In genomic region chr13:40407567-40407966, GRCh38 we compare ENCODE assay signal across 21 cellular contexts.
A peak's percentile ranks its signal among the peaks of the same experiment; 100 is the strongest.
DNase-seq lines count a peak whose midpoint lies in the region; ATAC-seq and TF ChIP-seq lines count a peak whose summit lies in the region.
"Had no signal": no experiment of that assay in that cellular context is flagged by ENCODE, and none has a peak within 500 bp of the region (broad histone marks: within the 10 kb centered on the region; RNA-seq: fewer than 3 reads in every experiment).

No MANE protein-coding gene starts in this region.

- H3K9me3 ChIP-seq in breast epithelium, result peaks cover 0 to 5% of the 10 kb centered on the region in 2 donors
- no peaks in the 10 kb centered on the region for H3K9me3 ChIP-seq in gastrocnemius medialis

- H3K36me3 Mint-ChIP-seq in MCF 10A (ENCODE audit: insufficient read depth, unreplicated experiment) (peaks cover 5% of the 10 kb centered on the region), nephron progenitor cell (ENCODE audit: low read depth) (no peaks in the 10 kb centered on the region)

- no peaks in the 10 kb centered on the region for H3K4me1 ChIP-seq in breast epithelium
- H3K4me1 ChIP-seq in gastrocnemius medialis, result peaks cover 34 to 54% of the 10 kb centered on the region in 2 donors

- no peak for DNase-seq in MCF 10A (ENCODE audit: unreplicated experiment)
- no peak for DNase-seq in breast epithelium (ENCODE audit: low spot score in 2 of 2)
- DNase-seq in epithelial cell of prostate (ENCODE audit: low read depth, low spot score), result no peak
- DNase-seq in gastrocnemius medialis, result no peak
- DNase-seq in NCI-H69 (lab: John Stamatoyannopoulos, UW), result no peak
- no peak for DNase-seq in SHP77 treated with DMSO at 0.1 percent for 48 hours (lab: John Stamatoyannopoulos, UW)
- no peak for DNase-seq in nephron progenitor cell
- DNase-seq: Calu3; CD4-positive, alpha-beta memory T cell; GOT3; NCI-H1092 treated with DMSO at 0.1 percent for 48 hours; NCI-H146; NCI-H2081; NCI-H2171 treated with DMSO at 0.1 percent for 48 hours; NCI-H446 treated with DMSO at 0.1 percent for 48 hours; NCI-H748 treated with DMSO at 0.1 percent for 48 hours; SHP77 had no signal

- POLR2A ChIA-PET in MCF 10A (lab: Yijun Ruan, JAX), result interaction anchor here (0.6 to 1.5 kb wide), 5 partner anchors 12 to 342 kb away, joined by 3 to 4 read pairs (median 3); no protein-coding TSS in a partner anchor

- ATAC-seq in gastrocnemius medialis, result no peak
- ATAC-seq: SK-N-SH treated with all-trans-retinoic acid at 6 μM for 48 hours had no signal

- no peak overlapping the region for H3K4me3 Mint-ChIP-seq in MCF 10A (ENCODE audit: unreplicated experiment)
- no peak overlapping the region for H3K4me3 Mint-ChIP-seq in nephron progenitor cell
- H3K4me3 Mint-ChIP-seq: CD4-positive, alpha-beta memory T cell had no signal

- BruUV-seq in MCF 10A (replicated peaks; lab: Mats Ljungman, UMichigan), result no TSS peak

- peak overlapping the region; percentile 94 for H3K27ac Mint-ChIP-seq in MCF 10A (ENCODE audit: low read depth, unreplicated experiment)
- no peak overlapping the region for H3K27ac Mint-ChIP-seq in nephron progenitor cell
- H3K27ac Mint-ChIP-seq: CD4-positive, alpha-beta memory T cell had no signal

- H3K36me3 ChIP-seq in breast epithelium (no peaks in the 10 kb centered on the region), gastrocnemius medialis (no peaks in the 10 kb centered on the region)
- H3K36me3 ChIP-seq: BLaER1 had no signal

- H3K27me3 ChIP-seq in breast epithelium (no peaks in the 10 kb centered on the region), gastrocnemius medialis (no peaks in the 10 kb centered on the region)
- H3K27me3 ChIP-seq: BLaER1 had no signal

- in situ Hi-C loops in gastrocnemius medialis (cut with MboI; ENCODE audit: low sequenced_read_pairs in 4 of 4), result no loop called here

- H3K4me3 ChIP-seq in breast epithelium (no peak overlapping the region), gastrocnemius medialis (no peak overlapping the region)
- H3K4me3 ChIP-seq: BLaER1 had no signal

- H3K4me1 Mint-ChIP-seq in MCF 10A (ENCODE audit: insufficient read depth, unreplicated experiment) (peaks cover 46% of the 10 kb centered on the region), nephron progenitor cell (peaks cover 19% of the 10 kb centered on the region)

- H3K27ac ChIP-seq in breast epithelium, result no peak overlapping the region
- H3K27ac ChIP-seq in epithelial cell of prostate, result peak overlapping the region; percentile 68
- H3K27ac ChIP-seq in gastrocnemius medialis, result peak overlapping the region in 3 of 4 donors; percentile 72 to 75 (median 72)
- H3K27ac ChIP-seq: BLaER1, HL-60, KMS-11 had no signal

- TF ChIP-seq CTCF in MCF 10A (IDR thresholded peaks at IDR 0.05; ENCODE audit: unreplicated experiment) (no peak), breast epithelium (IDR thresholded peaks at IDR 0.05) (no peak), gastrocnemius medialis (IDR thresholded peaks at IDR 0.05 in 4 of 5, conservative IDR thresholded peaks at IDR 0.05 in 1 of 5) (no peak), nephron progenitor cell (IDR thresholded peaks at IDR 0.05) (no peak)

- CTCF ChIA-PET in MCF 10A (lab: Yijun Ruan, JAX), result interaction anchor here (0.7 to 1.5 kb wide), 3 partner anchors 13 to 175 kb away, joined by 4 to 8 read pairs (median 4); no protein-coding TSS in a partner anchor

- H3K27me3 Mint-ChIP-seq in MCF 10A (ENCODE audit: insufficient read depth, unreplicated experiment), result no peaks in the 10 kb centered on the region
- H3K27me3 Mint-ChIP-seq in nephron progenitor cell (ENCODE audit: low read depth, poor library complexity), result peaks cover 6% of the 10 kb centered on the region
- H3K27me3 Mint-ChIP-seq: CD4-positive, alpha-beta memory T cell had no signal

- intact Hi-C loops in MCF 10A (cut with micrococcal nuclease), result loop anchor here (10.0 kb wide), 1 partner anchor 257 kb away; the partner anchor contains the start of gene FOXO1
- intact Hi-C loops in breast epithelium (cut with DNase I; ENCODE audit: low total_unique reads), result no loop called here
- intact Hi-C loops in gastrocnemius medialis (cut with DNase I; ENCODE audit: low total_unique reads), result loop anchor here (5.0 kb wide), 2 partner anchors 140 to 170 kb away; no protein-coding TSS in a partner anchor

- H3K9me3 Mint-ChIP-seq in MCF 10A (ENCODE audit: unreplicated experiment) (peaks cover 6% of the 10 kb centered on the region), nephron progenitor cell (peaks cover 10% of the 10 kb centered on the region)

- TF ChIP-seq POLR2A in breast epithelium (IDR thresholded peaks at IDR 0.05) (no peak), gastrocnemius medialis (IDR thresholded peaks at IDR 0.05) (no peak)

Comparison
In these comparisons a context has a peak if more than half of its experiments do, and no peak if none do; other contexts are left out.
1. H3K27ac ChIP-seq: peak in epithelial cell of prostate (single experiment) and gastrocnemius medialis (3 of 4); none in breast epithelium (0 of 2).